ENCODE assay signal across 20 cellular contexts in the genomic region with DNA sequence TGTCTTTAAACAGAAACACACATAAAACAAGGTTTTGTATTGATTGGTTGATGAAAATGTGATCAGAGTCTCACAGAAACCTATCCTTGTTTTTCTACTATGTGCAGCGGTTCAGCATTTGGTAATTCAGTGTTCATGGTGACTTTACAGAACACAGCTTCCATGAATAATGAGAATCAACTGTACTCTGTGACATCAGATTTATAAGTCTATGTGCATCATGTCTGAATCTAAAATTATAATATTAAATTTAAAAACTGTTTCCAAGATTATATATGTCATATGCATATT.
"Had no signal": no experiment of that assay in that cellular context is flagged by ENCODE, and none has a peak within 500 bp of the region (broad histone marks: within the 10 kb centered on the region; RNA-seq: fewer than 3 reads in every experiment).

No MANE protein-coding gene starts in this region.

- DNase-seq: activated CD4-positive, alpha-beta T cell treated with anti-CD3 and anti-CD28 coated beads, Interleukin-2, amount 50 U/mL, for 4 hours; activated CD8-positive, alpha-beta memory T cell treated with anti-CD3 and anti-CD28 coated beads, Interleukin-2, amount 10 ng/mL, durations not matched to agents 7 days and 5 days; activated gamma-delta T cell; activated naive CD8-positive, alpha-beta T cell treated with anti-CD3 and anti-CD28 coated beads for 36 hours; activated T-cell treated with anti-CD3 and anti-CD28 coated beads, Interleukin-2, amount 50 U/mL, for 4 hours; aorta; esophagus squamous epithelium; foreskin melanocyte; heart left ventricle; naive thymus-derived CD8-positive, alpha-beta T cell; right cardiac atrium; stimulated activated CD4-positive, alpha-beta T cell treated with anti-CD3 and anti-CD28 coated beads, Interleukin-12 subunit alpha, Interleukin-12 subunit beta, amount 100 ng/mL, for 4 hours; stimulated activated naive CD4-positive, alpha-beta T cell; SW 1271; upper lobe of left lung had no signal

- ATAC-seq: activated CD4-positive, CD25-positive, alpha-beta regulatory T cell treated with anti-CD3 and anti-CD28 coated beads, Interleukin-2, amount 50 U/mL, for 24 hours; activated CD8-positive, alpha-beta memory T cell treated with anti-CD3 and anti-CD28 coated beads, Interleukin-2, amount 10 ng/mL, durations not matched to agents 7 days and 5 days; activated T-cell treated with anti-CD3 and anti-CD28 coated beads, Interleukin-2, amount 50 U/mL, for 4 hours; naive thymus-derived CD8-positive, alpha-beta T cell had no signal

- H3K9me3 ChIP-seq: esophagus squamous epithelium, heart left ventricle, neutrophil, suprapubic skin, upper lobe of left lung had no signal

- H3K36me3 ChIP-seq: neutrophil, suprapubic skin, upper lobe of left lung had no signal

- H3K27ac ChIP-seq: esophagus squamous epithelium, neutrophil, suprapubic skin had no signal

- FAIRE-seq: keratinocyte had no signal

- H3K27me3 ChIP-seq: esophagus squamous epithelium, heart left ventricle, neutrophil, suprapubic skin, upper lobe of left lung had no signal

- H3K4me3 ChIP-seq: esophagus squamous epithelium, heart left ventricle, lung, suprapubic skin, upper lobe of left lung had no signal
